Comparison of ENCODE assay signal across 22 cellular contexts in the genomic region with DNA sequence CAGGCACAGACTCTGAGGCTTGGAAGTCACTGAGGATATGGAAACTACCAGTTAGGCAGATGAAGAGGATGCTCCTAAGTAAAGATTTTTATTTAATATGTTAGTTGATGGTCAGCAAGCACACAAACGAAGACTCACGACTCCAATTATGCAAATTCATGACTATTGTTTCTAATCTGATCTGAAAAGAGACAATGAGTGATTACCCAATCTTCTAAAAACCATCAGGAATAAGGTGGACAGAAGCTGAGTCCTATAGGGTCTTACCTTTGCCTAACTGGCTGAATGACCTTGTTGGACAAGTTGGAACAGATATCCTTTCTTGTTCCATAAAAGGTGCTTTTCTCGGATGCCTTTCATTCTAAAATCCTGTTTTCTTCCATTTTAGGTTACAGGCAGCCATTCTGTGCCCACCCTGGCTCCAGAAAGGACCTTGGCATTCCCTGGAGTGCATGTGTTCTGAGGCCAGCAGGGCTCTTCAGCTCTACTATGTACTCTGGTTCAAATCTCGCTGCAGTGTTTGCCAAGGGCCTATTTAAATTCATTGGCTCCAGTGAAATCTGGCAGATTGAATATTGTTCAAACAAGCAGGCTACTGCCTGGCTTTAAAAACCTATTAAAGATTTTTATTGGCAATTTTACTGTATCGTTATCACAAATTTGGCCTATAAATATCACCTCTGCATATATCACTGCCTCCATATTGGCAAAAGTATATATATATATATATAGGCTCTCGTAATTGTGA.
"Had no signal": no experiment of that assay in that cellular context is flagged by ENCODE, and none has a peak within 500 bp of the region (broad histone marks: within the 10 kb centered on the region; RNA-seq: fewer than 3 reads in every experiment).

No MANE protein-coding gene starts in this region.

- H3K36me3 ChIP-seq: gastrocnemius medialis, left lung, neutrophil, pancreas, sigmoid colon, stomach, thyroid gland, vagina had no signal

- H3K4me3 ChIP-seq: gastrocnemius medialis, left lung, mucosa of descending colon, pancreas, sigmoid colon, stomach, thyroid gland, vagina had no signal

- H3K9me3 ChIP-seq: gastrocnemius medialis, left lung, mucosa of descending colon, neutrophil, pancreas, sigmoid colon, stomach, thyroid gland, vagina had no signal

- H3K27me3 ChIP-seq: gastrocnemius medialis, left lung, neutrophil, pancreas, sigmoid colon, stomach, thyroid gland, vagina had no signal

- FAIRE-seq: kidney, pancreas had no signal

- H3K4me1 ChIP-seq: left lung, pancreas, sigmoid colon, vagina had no signal

- H3K27ac ChIP-seq: epithelial cell of prostate, left lung, neutrophil, pancreas, sigmoid colon, stomach, thyroid gland, vagina had no signal

- ATAC-seq: left lung; mucosa of descending colon; natural killer cell treated with Interleukin-12 subunit alpha and Interleukin-12 subunit beta and Interleukin-15 and Interleukin-18, amount 100 ng/mL, for 72 hours; pancreas; stimulated activated effector memory CD8-positive, alpha-beta T cell treated with anti-CD3 and anti-CD28 coated beads, Interleukin-12 subunit alpha, Interleukin-12 subunit beta, amount 100 ng/mL, for 72 hours had no signal

- DNase-seq: effector CD8-positive, alpha-beta T cell; endodermal cell; foreskin fibroblast; kidney; left lung; mesenchymal stem cell; mucosa of descending colon; naive B cell; pancreas; sigmoid colon; stimulated activated CD4-positive, alpha-beta T cell treated with anti-CD3 and anti-CD28 coated beads, Interleukin-2, amount 100 ng/mL, for 24 hours; stimulated activated CD4-positive, alpha-beta T cell treated with anti-CD3 and anti-CD28 coated beads, Interleukin-4, amount 100 ng/mL, for 24 hours; stimulated activated naive CD4-positive, alpha-beta T cell treated with Interleukin-2 at 50 U/mL for 16 hours; stomach; thyroid gland; trophoblast cell had no signal
